Comparison of ENCODE assay signal across 1 cellular context in the genomic region with DNA sequence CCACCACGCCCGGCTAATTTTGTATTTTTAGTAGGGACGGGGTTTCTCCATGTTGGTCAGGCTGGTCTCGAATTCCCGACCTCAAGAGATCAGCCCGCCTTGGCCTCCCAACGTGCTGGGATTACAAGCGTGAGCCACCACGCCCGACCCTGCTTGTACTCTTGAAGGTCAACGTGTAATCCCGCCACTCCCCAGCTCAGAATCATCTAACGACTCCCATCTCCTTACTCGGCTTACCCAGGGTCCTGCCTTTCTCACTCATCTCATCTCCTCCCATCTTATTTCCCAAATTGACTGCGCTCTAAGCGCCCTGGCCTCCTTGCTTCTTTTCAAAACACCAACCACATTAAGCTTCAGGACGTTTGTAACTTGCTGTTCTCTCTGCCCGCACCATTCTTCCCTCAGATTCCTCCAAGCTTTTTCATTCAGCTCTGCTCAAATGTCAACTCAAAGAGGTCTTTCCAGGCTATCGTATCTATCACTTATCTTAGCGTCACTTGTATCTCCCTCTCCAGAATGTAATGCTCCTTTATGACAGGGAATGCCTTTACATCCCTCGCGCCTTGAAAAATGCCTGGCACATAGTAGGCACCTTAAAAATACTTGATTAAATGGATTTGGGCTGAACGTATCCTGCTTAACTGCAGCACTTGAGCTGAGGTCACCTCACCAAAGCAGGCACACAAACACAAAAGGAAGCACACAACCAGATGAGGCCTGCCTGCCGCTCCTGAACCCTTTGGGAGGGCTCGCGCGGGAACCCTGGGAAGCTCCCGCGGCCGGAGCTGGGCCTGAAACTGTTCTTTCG.
TF ChIP-seq lines count a peak whose summit lies in the region.

No MANE protein-coding gene starts in this region.

TF ChIP-seq in K562, 482 proteins besides CTCF, POLR2A, EP300 and RAD21 (continued from another document):
- no peak for TF ChIP-seq CREB1 (IDR thresholded peaks at IDR 0.05)
- TF ChIP-seq CREB1 (CRISPR knock-in tag; IDR thresholded peaks at IDR 0.05), result 0 out of 2 replicates have a peak, but pooled peaks have one; percentile 13
- TF ChIP-seq FOXJ2 (tag; IDR thresholded peaks at IDR 0.05), result peak; percentile 28
- TF ChIP-seq ARNT (IDR thresholded peaks at IDR 0.05), result 0 out of 4 replicates have a peak, but pooled peaks of 1 of the 2 experiments have one; percentile 18
- TF ChIP-seq ZKSCAN1 (IDR thresholded peaks at IDR 0.05; ENCODE audit: low read depth, low read length), result peak; percentile 98
- TF ChIP-seq ZBTB7A (IDR thresholded peaks at IDR 0.05; ENCODE audit: borderline replicate concordance, control insufficient read depth, low read depth, low read length), result no peak
- TF ChIP-seq ZNF197 (CRISPR knock-in tag; IDR thresholded peaks at IDR 0.05; ENCODE audit: low read depth), result 0 out of 2 replicates have a peak, but pooled peaks have one; percentile 11
- TF ChIP-seq DPF2 (IDR thresholded peaks at IDR 0.05), result 0 out of 2 replicates have a peak, but pooled peaks have one; percentile 26
- peak; percentile 94; the same call in 1 of the 2 replicates for TF ChIP-seq KAT7 (CRISPR knock-in tag; IDR thresholded peaks at IDR 0.05; ENCODE audit: borderline replicate concordance)
- TF ChIP-seq, protein P1, sequence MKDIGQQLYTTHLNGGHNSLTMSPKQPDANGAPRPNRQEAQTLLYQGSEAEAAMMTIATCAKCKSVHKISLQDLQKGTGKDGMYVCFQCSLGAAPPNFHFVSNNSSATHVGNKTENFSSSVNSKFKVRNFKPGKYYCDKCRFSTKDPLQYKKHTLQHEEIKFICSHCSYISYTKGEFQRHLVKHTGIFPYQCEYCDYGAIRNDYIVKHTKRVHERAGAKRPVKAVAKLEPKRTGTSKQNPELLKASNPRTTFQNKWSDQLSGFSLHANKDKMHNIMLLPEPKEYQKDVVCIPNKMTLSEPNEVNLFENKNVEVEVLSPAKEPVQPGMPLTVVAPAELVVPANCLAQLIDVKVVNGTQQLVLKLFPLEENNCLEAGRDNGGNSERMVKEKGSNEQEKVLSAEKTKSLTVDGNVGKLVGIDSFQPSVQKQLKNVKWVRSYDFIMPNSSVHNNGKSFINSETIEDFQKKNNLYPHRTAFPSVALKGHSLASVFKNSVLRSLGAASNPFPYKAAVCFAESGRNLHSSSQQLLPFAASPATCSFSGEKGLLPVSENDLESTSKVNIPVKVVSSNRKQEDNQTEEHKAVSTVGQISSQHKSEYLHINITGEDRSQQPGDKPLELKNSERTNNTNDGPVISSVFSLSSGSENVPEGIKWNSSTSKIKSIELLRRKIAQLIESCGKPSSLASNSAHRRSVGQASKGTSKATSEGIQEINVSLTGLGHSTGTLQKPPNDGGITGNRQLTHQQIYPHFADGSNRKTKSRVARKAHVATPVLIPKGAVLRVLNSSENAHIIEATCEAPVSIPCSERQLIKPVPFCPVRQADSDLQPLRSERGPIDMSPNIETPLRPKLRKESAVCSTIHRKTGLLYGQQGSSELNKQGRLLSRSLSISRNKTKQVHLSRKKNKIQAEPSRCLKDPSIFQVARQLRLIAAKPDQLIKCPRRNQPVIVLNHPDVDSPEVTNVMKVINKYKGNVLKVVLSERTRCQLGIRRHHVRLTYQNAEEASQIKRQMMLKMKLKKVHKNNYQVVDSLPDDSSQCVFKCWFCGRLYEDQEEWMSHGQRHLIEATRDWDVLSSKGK (CRISPR knock-in tag; IDR thresholded peaks at IDR 0.05), result no peak
- TF ChIP-seq, protein P2, sequence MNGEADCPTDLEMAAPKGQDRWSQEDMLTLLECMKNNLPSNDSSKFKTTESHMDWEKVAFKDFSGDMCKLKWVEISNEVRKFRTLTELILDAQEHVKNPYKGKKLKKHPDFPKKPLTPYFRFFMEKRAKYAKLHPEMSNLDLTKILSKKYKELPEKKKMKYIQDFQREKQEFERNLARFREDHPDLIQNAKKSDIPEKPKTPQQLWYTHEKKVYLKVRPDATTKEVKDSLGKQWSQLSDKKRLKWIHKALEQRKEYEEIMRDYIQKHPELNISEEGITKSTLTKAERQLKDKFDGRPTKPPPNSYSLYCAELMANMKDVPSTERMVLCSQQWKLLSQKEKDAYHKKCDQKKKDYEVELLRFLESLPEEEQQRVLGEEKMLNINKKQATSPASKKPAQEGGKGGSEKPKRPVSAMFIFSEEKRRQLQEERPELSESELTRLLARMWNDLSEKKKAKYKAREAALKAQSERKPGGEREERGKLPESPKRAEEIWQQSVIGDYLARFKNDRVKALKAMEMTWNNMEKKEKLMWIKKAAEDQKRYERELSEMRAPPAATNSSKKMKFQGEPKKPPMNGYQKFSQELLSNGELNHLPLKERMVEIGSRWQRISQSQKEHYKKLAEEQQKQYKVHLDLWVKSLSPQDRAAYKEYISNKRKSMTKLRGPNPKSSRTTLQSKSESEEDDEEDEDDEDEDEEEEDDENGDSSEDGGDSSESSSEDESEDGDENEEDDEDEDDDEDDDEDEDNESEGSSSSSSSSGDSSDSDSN (IDR thresholded peaks at IDR 0.05; ENCODE audit: borderline replicate concordance in 1 of 2, low read depth in 2 of 2, low read length in 2 of 2), result peak in 1 of 2 experiments; percentile 45; a peak in 1 of 4 replicates
- TF ChIP-seq, protein P3, sequence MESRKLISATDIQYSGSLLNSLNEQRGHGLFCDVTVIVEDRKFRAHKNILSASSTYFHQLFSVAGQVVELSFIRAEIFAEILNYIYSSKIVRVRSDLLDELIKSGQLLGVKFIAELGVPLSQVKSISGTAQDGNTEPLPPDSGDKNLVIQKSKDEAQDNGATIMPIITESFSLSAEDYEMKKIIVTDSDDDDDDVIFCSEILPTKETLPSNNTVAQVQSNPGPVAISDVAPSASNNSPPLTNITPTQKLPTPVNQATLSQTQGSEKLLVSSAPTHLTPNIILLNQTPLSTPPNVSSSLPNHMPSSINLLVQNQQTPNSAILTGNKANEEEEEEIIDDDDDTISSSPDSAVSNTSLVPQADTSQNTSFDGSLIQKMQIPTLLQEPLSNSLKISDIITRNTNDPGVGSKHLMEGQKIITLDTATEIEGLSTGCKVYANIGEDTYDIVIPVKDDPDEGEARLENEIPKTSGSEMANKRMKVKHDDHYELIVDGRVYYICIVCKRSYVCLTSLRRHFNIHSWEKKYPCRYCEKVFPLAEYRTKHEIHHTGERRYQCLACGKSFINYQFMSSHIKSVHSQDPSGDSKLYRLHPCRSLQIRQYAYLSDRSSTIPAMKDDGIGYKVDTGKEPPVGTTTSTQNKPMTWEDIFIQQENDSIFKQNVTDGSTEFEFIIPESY (CRISPR knock-in tag; IDR thresholded peaks at IDR 0.05), result 0 out of 2 replicates have a peak, but pooled peaks have one; percentile 60
- TF ChIP-seq, protein P4, sequence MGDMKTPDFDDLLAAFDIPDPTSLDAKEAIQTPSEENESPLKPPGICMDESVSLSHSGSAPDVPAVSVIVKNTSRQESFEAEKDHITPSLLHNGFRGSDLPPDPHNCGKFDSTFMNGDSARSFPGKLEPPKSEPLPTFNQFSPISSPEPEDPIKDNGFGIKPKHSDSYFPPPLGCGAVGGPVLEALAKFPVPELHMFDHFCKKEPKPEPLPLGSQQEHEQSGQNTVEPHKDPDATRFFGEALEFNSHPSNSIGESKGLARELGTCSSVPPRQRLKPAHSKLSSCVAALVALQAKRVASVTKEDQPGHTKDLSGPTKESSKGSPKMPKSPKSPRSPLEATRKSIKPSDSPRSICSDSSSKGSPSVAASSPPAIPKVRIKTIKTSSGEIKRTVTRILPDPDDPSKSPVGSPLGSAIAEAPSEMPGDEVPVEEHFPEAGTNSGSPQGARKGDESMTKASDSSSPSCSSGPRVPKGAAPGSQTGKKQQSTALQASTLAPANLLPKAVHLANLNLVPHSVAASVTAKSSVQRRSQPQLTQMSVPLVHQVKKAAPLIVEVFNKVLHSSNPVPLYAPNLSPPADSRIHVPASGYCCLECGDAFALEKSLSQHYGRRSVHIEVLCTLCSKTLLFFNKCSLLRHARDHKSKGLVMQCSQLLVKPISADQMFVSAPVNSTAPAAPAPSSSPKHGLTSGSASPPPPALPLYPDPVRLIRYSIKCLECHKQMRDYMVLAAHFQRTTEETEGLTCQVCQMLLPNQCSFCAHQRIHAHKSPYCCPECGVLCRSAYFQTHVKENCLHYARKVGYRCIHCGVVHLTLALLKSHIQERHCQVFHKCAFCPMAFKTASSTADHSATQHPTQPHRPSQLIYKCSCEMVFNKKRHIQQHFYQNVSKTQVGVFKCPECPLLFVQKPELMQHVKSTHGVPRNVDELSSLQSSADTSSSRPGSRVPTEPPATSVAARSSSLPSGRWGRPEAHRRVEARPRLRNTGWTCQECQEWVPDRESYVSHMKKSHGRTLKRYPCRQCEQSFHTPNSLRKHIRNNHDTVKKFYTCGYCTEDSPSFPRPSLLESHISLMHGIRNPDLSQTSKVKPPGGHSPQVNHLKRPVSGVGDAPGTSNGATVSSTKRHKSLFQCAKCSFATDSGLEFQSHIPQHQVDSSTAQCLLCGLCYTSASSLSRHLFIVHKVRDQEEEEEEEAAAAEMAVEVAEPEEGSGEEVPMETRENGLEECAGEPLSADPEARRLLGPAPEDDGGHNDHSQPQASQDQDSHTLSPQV (IDR thresholded peaks at IDR 0.05), result 0 out of 2 replicates have a peak, but pooled peaks have one; percentile 14
- TF ChIP-seq FOXK1 (CRISPR knock-in tag; IDR thresholded peaks at IDR 0.05; ENCODE audit: borderline replicate concordance), result 0 out of 2 replicates have a peak, but pooled peaks have one; percentile 94
- no peak for TF ChIP-seq MEF2A (IDR thresholded peaks at IDR 0.05; ENCODE audit: control insufficient read depth, low read depth, low read length)
- TF ChIP-seq, protein P5, sequence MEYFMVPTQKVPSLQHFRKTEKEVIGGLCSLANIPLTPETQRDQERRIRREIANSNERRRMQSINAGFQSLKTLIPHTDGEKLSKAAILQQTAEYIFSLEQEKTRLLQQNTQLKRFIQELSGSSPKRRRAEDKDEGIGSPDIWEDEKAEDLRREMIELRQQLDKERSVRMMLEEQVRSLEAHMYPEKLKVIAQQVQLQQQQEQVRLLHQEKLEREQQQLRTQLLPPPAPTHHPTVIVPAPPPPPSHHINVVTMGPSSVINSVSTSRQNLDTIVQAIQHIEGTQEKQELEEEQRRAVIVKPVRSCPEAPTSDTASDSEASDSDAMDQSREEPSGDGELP (CRISPR knock-in tag; IDR thresholded peaks at IDR 0.05; ENCODE audit: borderline replicate concordance), result 0 out of 2 replicates have a peak, but pooled peaks have one; percentile 4
- TF ChIP-seq, protein P6, sequence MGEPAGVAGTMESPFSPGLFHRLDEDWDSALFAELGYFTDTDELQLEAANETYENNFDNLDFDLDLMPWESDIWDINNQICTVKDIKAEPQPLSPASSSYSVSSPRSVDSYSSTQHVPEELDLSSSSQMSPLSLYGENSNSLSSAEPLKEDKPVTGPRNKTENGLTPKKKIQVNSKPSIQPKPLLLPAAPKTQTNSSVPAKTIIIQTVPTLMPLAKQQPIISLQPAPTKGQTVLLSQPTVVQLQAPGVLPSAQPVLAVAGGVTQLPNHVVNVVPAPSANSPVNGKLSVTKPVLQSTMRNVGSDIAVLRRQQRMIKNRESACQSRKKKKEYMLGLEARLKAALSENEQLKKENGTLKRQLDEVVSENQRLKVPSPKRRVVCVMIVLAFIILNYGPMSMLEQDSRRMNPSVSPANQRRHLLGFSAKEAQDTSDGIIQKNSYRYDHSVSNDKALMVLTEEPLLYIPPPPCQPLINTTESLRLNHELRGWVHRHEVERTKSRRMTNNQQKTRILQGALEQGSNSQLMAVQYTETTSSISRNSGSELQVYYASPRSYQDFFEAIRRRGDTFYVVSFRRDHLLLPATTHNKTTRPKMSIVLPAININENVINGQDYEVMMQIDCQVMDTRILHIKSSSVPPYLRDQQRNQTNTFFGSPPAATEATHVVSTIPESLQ (CRISPR knock-in tag; IDR thresholded peaks at IDR 0.05), result 0 out of 2 replicates have a peak, but pooled peaks have one; percentile 1
- 0 out of 2 replicates have a peak, but pooled peaks have one; percentile 49 for TF ChIP-seq HDGF (IDR thresholded peaks at IDR 0.05)
- TF ChIP-seq, protein P7, sequence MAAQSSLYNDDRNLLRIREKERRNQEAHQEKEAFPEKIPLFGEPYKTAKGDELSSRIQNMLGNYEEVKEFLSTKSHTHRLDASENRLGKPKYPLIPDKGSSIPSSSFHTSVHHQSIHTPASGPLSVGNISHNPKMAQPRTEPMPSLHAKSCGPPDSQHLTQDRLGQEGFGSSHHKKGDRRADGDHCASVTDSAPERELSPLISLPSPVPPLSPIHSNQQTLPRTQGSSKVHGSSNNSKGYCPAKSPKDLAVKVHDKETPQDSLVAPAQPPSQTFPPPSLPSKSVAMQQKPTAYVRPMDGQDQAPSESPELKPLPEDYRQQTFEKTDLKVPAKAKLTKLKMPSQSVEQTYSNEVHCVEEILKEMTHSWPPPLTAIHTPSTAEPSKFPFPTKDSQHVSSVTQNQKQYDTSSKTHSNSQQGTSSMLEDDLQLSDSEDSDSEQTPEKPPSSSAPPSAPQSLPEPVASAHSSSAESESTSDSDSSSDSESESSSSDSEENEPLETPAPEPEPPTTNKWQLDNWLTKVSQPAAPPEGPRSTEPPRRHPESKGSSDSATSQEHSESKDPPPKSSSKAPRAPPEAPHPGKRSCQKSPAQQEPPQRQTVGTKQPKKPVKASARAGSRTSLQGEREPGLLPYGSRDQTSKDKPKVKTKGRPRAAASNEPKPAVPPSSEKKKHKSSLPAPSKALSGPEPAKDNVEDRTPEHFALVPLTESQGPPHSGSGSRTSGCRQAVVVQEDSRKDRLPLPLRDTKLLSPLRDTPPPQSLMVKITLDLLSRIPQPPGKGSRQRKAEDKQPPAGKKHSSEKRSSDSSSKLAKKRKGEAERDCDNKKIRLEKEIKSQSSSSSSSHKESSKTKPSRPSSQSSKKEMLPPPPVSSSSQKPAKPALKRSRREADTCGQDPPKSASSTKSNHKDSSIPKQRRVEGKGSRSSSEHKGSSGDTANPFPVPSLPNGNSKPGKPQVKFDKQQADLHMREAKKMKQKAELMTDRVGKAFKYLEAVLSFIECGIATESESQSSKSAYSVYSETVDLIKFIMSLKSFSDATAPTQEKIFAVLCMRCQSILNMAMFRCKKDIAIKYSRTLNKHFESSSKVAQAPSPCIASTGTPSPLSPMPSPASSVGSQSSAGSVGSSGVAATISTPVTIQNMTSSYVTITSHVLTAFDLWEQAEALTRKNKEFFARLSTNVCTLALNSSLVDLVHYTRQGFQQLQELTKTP (IDR thresholded peaks at IDR 0.05; ENCODE audit: low read depth in 1 of 2, partially characterized antibody in 2 of 2), result peak in 1 of 2 experiments; percentile 19
- TF ChIP-seq HDAC3 (IDR thresholded peaks at IDR 0.05; ENCODE audit: borderline replicate concordance, partially characterized antibody), result no peak
- TF ChIP-seq, protein P8, sequence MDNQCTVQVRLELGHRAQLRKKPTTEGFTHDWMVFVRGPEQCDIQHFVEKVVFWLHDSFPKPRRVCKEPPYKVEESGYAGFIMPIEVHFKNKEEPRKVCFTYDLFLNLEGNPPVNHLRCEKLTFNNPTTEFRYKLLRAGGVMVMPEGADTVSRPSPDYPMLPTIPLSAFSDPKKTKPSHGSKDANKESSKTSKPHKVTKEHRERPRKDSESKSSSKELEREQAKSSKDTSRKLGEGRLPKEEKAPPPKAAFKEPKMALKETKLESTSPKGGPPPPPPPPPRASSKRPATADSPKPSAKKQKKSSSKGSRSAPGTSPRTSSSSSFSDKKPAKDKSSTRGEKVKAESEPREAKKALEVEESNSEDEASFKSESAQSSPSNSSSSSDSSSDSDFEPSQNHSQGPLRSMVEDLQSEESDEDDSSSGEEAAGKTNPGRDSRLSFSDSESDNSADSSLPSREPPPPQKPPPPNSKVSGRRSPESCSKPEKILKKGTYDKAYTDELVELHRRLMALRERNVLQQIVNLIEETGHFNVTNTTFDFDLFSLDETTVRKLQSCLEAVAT (IDR thresholded peaks at IDR 0.05), result peak in 1 of 2 experiments; percentile 16; a peak in 1 of 4 replicates
- TF ChIP-seq SREBF2 (CRISPR knock-in tag; IDR thresholded peaks at IDR 0.05), result 0 out of 2 replicates have a peak, but pooled peaks have one; percentile 21
- TF ChIP-seq FUS (optimal IDR thresholded peaks at IDR 0.05; ENCODE audit: low read depth, low read length), result no peak
- TF ChIP-seq THRAP3 (IDR thresholded peaks at IDR 0.05; ENCODE audit: borderline replicate concordance), result 0 out of 2 replicates have a peak, but pooled peaks have one; percentile 10
- TF ChIP-seq NR3C1 (CRISPR knock-in tag; IDR thresholded peaks at IDR 0.05), result no peak
- no peak for TF ChIP-seq TARDBP (IDR thresholded peaks at IDR 0.05)
- TF ChIP-seq NUFIP1 (IDR thresholded peaks at IDR 0.05; ENCODE audit: partially characterized antibody), result peak; percentile 53
- TF ChIP-seq NCOA2 (IDR thresholded peaks at IDR 0.05; ENCODE audit: partially characterized antibody in 2 of 2), result no peak
- TF ChIP-seq TFAM (CRISPR knock-in tag; conservative IDR thresholded peaks at IDR 0.05), result no peak
